12 cellular contexts compared by ENCODE assay signal in genomic region chr7:23539494-23539907, GRCh38. TPM values are rescaled to one million over a fixed set of nuclear protein-coding genes. Genes with fewer than 3 reads are reported as not detected.
A peak's percentile ranks its signal among the peaks of the same experiment; 100 is the strongest.
DNase-seq lines count a peak whose midpoint lies in the region; ATAC-seq and TF ChIP-seq lines count a peak whose summit lies in the region.
"Had no signal": no experiment of that assay in that cellular context is flagged by ENCODE, and none has a peak within 500 bp of the region (broad histone marks: within the 10 kb centered on the region; RNA-seq: fewer than 3 reads in every experiment).

No MANE protein-coding gene starts in this region.

- no peak overlapping the region for H3K4me3 ChIP-seq in SK-N-SH (ENCODE audit: low read depth in 2 of 2, low read length in 1 of 2)
- peak overlapping the region; percentile 30 for H3K4me3 ChIP-seq in OCI-LY3 (ENCODE audit: low read length)
- H3K4me3 ChIP-seq in osteoblast (ENCODE audit: insufficient read depth, low read length) = no peak overlapping the region
- H3K4me3 ChIP-seq: cardiac muscle cell had no signal

- H3K27ac ChIP-seq in SK-N-SH (ENCODE audit: low read depth in 2 of 2, low read length in 1 of 2) (no peak overlapping the region), OCI-LY3 (ENCODE audit: low read length) (peak overlapping the region; percentile 47), osteoblast (ENCODE audit: low read depth, low read length) (no peak overlapping the region)
- H3K27ac ChIP-seq: cardiac muscle cell, parathyroid adenoma, WERI-Rb-1 had no signal

- CTCF ChIA-PET in SK-N-SH (lab: Yijun Ruan, JAX) = interaction anchor here (0.6 to 4.3 kb wide), 7 partner anchors 7 to 354 kb away, joined by 3 to 25 read pairs (median 4); no protein-coding TSS in a partner anchor

- peak overlapping the region; percentile 50 for H2AFZ ChIP-seq in SK-N-SH (ENCODE audit: low read depth)
- H2AFZ ChIP-seq in OCI-LY3 (ENCODE audit: low read depth, low read length) = peak overlapping the region; percentile 96
- H2AFZ ChIP-seq in osteoblast (ENCODE audit: low read length) = peak overlapping the region; percentile 51
- H2AFZ ChIP-seq: parathyroid adenoma had no signal

- TF ChIP-seq RAD21 in SK-N-SH (IDR thresholded peaks at IDR 0.05; ENCODE audit: low read length) = no peak

- ATAC-seq in SK-N-SH treated with all-trans-retinoic acid at 6 μM for 48 hours (no peak), HG02623 (IDR thresholded peaks at IDR 0.05; ENCODE audit: unreplicated experiment) (peak; percentile 64), left lobe of liver (no peak)

- H3K36me3 ChIP-seq in SK-N-SH (replicated peaks in 1 of 2; ENCODE audit: control insufficient read depth in 1 of 2, insufficient read depth in 2 of 2, low read length in 1 of 2) = no peaks in the 10 kb centered on the region
- H3K36me3 ChIP-seq in OCI-LY3 (replicated peaks; ENCODE audit: low read depth, low read length) = no peaks in the 10 kb centered on the region
- H3K36me3 ChIP-seq in osteoblast (ENCODE audit: insufficient read depth, low read length) = no peaks in the 10 kb centered on the region
- H3K36me3 ChIP-seq: cardiac muscle cell, WERI-Rb-1 had no signal

- no peaks in the 10 kb centered on the region for H3K9me2 ChIP-seq in SK-N-SH

- H3F3A ChIP-seq in SK-N-SH (replicated peaks; ENCODE audit: insufficient read depth) = no peaks in the 10 kb centered on the region

- DNase-seq in SK-N-SH (no peak), osteoblast (ENCODE audit: insufficient read length, low spot score, missing footprints) (no peak), left lobe of liver (ENCODE audit: low spot score) (no peak), erythroblast (lab: John Stamatoyannopoulos, UW) (no peak), NCI-H1436 (lab: John Stamatoyannopoulos, UW) (no peak)
- DNase-seq: stimulated activated CD8-positive, alpha-beta memory T cell treated with anti-CD3 and anti-CD28 coated beads, Interleukin-4, amount 100 ng/mL, for 48 hours; WERI-Rb-1 had no signal

- 69% methylated on average over 4 of the region's 4 CpGs for WGBS in SK-N-SH (ENCODE audit: low lambda C conversion rate)

- no peak overlapping the region for H3K4me2 ChIP-seq in SK-N-SH
- H3K4me2 ChIP-seq in OCI-LY3 (ENCODE audit: low read length) = peak overlapping the region; percentile 80
- no peak overlapping the region for H3K4me2 ChIP-seq in osteoblast (ENCODE audit: insufficient read depth, low read length)

- no peaks in the 10 kb centered on the region for H3K9me3 ChIP-seq in SK-N-SH
- no peaks in the 10 kb centered on the region for H3K9me3 ChIP-seq in OCI-LY3 (ENCODE audit: insufficient read depth, low read length)
- H3K9me3 ChIP-seq in osteoblast (ENCODE audit: low read depth, low read length) = no peaks in the 10 kb centered on the region

- TF ChIP-seq CTCF in SK-N-SH (IDR thresholded peaks at IDR 0.05) (no peak), OCI-LY3 (IDR thresholded peaks at IDR 0.05; ENCODE audit: low read depth, low read length) (no peak), osteoblast (IDR thresholded peaks at IDR 0.05; ENCODE audit: extremely low read depth, low read depth, low read length) (no peak)

- H4K20me1 ChIP-seq in SK-N-SH (ENCODE audit: insufficient read depth) = no peaks in the 10 kb centered on the region
- H4K20me1 ChIP-seq in OCI-LY3 (ENCODE audit: insufficient read depth, low read length) = no peaks in the 10 kb centered on the region
- H4K20me1 ChIP-seq in osteoblast (ENCODE audit: insufficient read depth, low read length) = no peaks in the 10 kb centered on the region

- H3K79me2 ChIP-seq in SK-N-SH (ENCODE audit: insufficient read depth) = no peaks in the 10 kb centered on the region
- no peaks in the 10 kb centered on the region for H3K79me2 ChIP-seq in OCI-LY3 (ENCODE audit: low read length)
- no peaks in the 10 kb centered on the region for H3K79me2 ChIP-seq in osteoblast (ENCODE audit: insufficient read depth, low read length)
- H3K79me2 ChIP-seq: parathyroid adenoma had no signal

- no peak overlapping the region for H3K9ac ChIP-seq in SK-N-SH
- peak overlapping the region; percentile 40; the same call in 1 of the 2 replicates for H3K9ac ChIP-seq in OCI-LY3 (ENCODE audit: low read length)
- H3K9ac ChIP-seq: parathyroid adenoma had no signal

- POLR2A ChIA-PET in SK-N-SH (lab: Yijun Ruan, JAX) = interaction anchor here (0.6 kb wide), 1 partner anchor 265 kb away, joined by 6 read pairs; no protein-coding TSS in a partner anchor

- H3K27me3 ChIP-seq in SK-N-SH (ENCODE audit: insufficient read depth) (no peaks in the 10 kb centered on the region), OCI-LY3 (ENCODE audit: low read depth, low read length) (no peaks in the 10 kb centered on the region), osteoblast (ENCODE audit: insufficient read depth, low read length) (no peaks in the 10 kb centered on the region)
- H3K27me3 ChIP-seq: cardiac muscle cell had no signal

- H3K4me1 ChIP-seq in SK-N-SH (ENCODE audit: control insufficient read depth in 1 of 2, insufficient read depth in 2 of 2, low read depth in 1 of 2, low read length in 1 of 2) (no peaks in the 10 kb centered on the region), OCI-LY3 (ENCODE audit: low read length) (peaks cover 17% of the 10 kb centered on the region), osteoblast (ENCODE audit: insufficient read depth, low read length) (no peaks in the 10 kb centered on the region)
- H3K4me1 ChIP-seq: parathyroid adenoma had no signal

- TF ChIP-seq POLR2A in erythroblast (IDR thresholded peaks at IDR 0.05; ENCODE audit: low read length) = no peak

- TF ChIP-seq EP300 in SK-N-SH (IDR thresholded peaks at IDR 0.05; ENCODE audit: borderline replicate concordance in 1 of 2, low read depth in 1 of 2, low read length in 1 of 2) = no peak

TF ChIP-seq in SK-N-SH, 30 proteins besides CTCF, POLR2A, EP300 and RAD21 (continues in another document):
- TF ChIP-seq MAX (IDR thresholded peaks at IDR 0.05; ENCODE audit: low read depth) (no peak), IRF3 (IDR thresholded peaks at IDR 0.05; ENCODE audit: low read depth, low read length) (no peak), YY1 (IDR thresholded peaks at IDR 0.05; ENCODE audit: low read depth) (no peak), NFIC (IDR thresholded peaks at IDR 0.05; ENCODE audit: borderline replicate concordance) (no peak), TCF12 (IDR thresholded peaks at IDR 0.05) (no peak), MEF2A (IDR thresholded peaks at IDR 0.05; ENCODE audit: borderline replicate concordance, low read depth) (no peak), USF1 (IDR thresholded peaks at IDR 0.05; ENCODE audit: borderline replicate concordance, low read depth) (no peak)

TF ChIP-seq in SK-N-SH treated with all-trans-retinoic acid at 6 μM for 48 hours, 23 proteins besides CTCF, POLR2A, EP300 and RAD21 (continues in another document):
- TF ChIP-seq ZFP30 (CRISPR knock-in tag; IDR thresholded peaks at IDR 0.05) (no peak), CSRNP3 (CRISPR knock-in tag; IDR thresholded peaks at IDR 0.05) (no peak), TCF4 (CRISPR knock-in tag; IDR thresholded peaks at IDR 0.05; ENCODE audit: borderline replicate concordance) (no peak), ZNF8 (CRISPR knock-in tag; IDR thresholded peaks at IDR 0.05) (no peak), TSHZ2 (CRISPR knock-in tag; IDR thresholded peaks at IDR 0.05) (no peak)

RNA-seq across cellular contexts. Expression of gene TRA2A, which starts 7.7 kb away (rescaled TPM):
- polyA plus RNA-seq in SK-N-SH (2012; rRNA removed) = 62.1 and 84.6 TPM in 2 replicates
- 56.4 and 65.5 TPM in 2 replicates for polyA plus RNA-seq in SK-N-SH (2012; cell fraction: cytosol; rRNA removed)
- 74.5 and 151 TPM in 2 replicates for polyA plus RNA-seq in SK-N-SH (2012; cell fraction: nucleus; rRNA removed)
- total RNA-seq in osteoblast (23.6 and 25.7 TPM in 2 replicates), left lobe of liver (28.4 TPM)

RNA-seq across cellular contexts. Expression of gene CCDC126, which starts 57.7 kb away (rescaled TPM):
- 5.5 and 6.8 TPM in 2 replicates for polyA plus RNA-seq in SK-N-SH (2012; rRNA removed)
- 7.2 and 9.4 TPM in 2 replicates for polyA plus RNA-seq in SK-N-SH (2012; cell fraction: cytosol; rRNA removed)
- 5.3 and 6.0 TPM in 2 replicates for polyA plus RNA-seq in SK-N-SH (2012; cell fraction: nucleus; rRNA removed)
- total RNA-seq in osteoblast = 12.3 and 13.8 TPM in 2 replicates
- 7.7 TPM for total RNA-seq in left lobe of liver
